Comparison of ENCODE assay signal across 11 cellular contexts in the genomic region with DNA sequence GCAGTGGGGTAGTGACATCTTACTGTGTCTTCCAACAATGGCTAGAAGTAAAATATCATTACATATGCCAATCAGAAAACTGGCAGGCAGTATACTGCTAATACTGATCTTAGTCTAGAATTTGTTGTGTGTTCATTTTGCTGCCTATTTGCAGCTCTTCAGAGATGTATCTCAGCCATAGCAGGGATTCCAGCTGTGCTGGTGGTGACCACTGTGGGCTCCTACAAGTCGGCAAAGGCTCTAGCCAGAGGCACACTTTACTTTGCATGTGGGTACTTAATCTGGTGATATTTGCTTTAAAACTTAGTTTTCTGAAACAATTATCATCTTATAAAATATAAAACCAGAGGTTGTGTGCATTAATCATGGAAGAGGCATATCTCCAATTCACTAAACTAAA.
"Had no signal": no experiment of that assay in that cellular context is flagged by ENCODE, and none has a peak within 500 bp of the region (broad histone marks: within the 10 kb centered on the region; RNA-seq: fewer than 3 reads in every experiment).

No MANE protein-coding gene starts in this region.

- H3K36me3 Mint-ChIP-seq: activated CD4-positive, alpha-beta memory T cell treated with anti-CD3 and anti-CD28 coated beads for 36 hours; natural killer cell treated with Interleukin-12 subunit alpha and Interleukin-12 subunit beta and Interleukin-15 and Interleukin-18, amount 100 ng/mL, for 72 hours had no signal

- H3K27ac Mint-ChIP-seq: activated CD4-positive, alpha-beta memory T cell treated with anti-CD3 and anti-CD28 coated beads for 36 hours; activated T-cell treated with anti-CD3 and anti-CD28 coated beads, Interleukin-2, amount 50 U/mL, for 72 hours; natural killer cell treated with Interleukin-12 subunit alpha and Interleukin-12 subunit beta and Interleukin-15 and Interleukin-18, amount 100 ng/mL, for 72 hours had no signal

- ATAC-seq: activated T-cell treated with anti-CD3 and anti-CD28 coated beads, Interleukin-2, amount 50 U/mL, for 72 hours; natural killer cell treated with Interleukin-12 subunit alpha and Interleukin-12 subunit beta and Interleukin-15 and Interleukin-18, amount 100 ng/mL, for 72 hours had no signal

- H3K27me3 Mint-ChIP-seq: activated CD4-positive, alpha-beta memory T cell treated with anti-CD3 and anti-CD28 coated beads for 36 hours; natural killer cell treated with Interleukin-12 subunit alpha and Interleukin-12 subunit beta and Interleukin-15 and Interleukin-18, amount 100 ng/mL, for 72 hours had no signal

- H3K4me3 Mint-ChIP-seq: activated CD4-positive, alpha-beta memory T cell treated with anti-CD3 and anti-CD28 coated beads for 36 hours; activated T-cell treated with anti-CD3 and anti-CD28 coated beads, Interleukin-2, amount 50 U/mL, for 72 hours; natural killer cell treated with Interleukin-12 subunit alpha and Interleukin-12 subunit beta and Interleukin-15 and Interleukin-18, amount 100 ng/mL, for 72 hours had no signal

- H3K9me3 ChIP-seq: stomach, tibial nerve, vagina had no signal

- DNase-seq: activated CD4-positive, alpha-beta memory T cell treated with anti-CD3 and anti-CD28 coated beads for 36 hours; activated T-cell treated with anti-CD3 and anti-CD28 coated beads, Interleukin-2, amount 50 U/mL, for 72 hours; effector memory CD4-positive, alpha-beta T cell; stimulated activated CD4-positive, alpha-beta T cell treated with anti-CD3 and anti-CD28 coated beads, Interleukin-4, amount 100 ng/mL, for 4 hours; stomach; T1000 had no signal

- H3K27me3 ChIP-seq: stomach, tibial nerve, vagina had no signal

- H3K4me3 ChIP-seq: coronary artery, lung, stomach, tibial nerve, vagina had no signal

- H3K27ac ChIP-seq: stomach, vagina had no signal

- H3K9me3 Mint-ChIP-seq: activated CD4-positive, alpha-beta memory T cell treated with anti-CD3 and anti-CD28 coated beads for 36 hours; activated T-cell treated with anti-CD3 and anti-CD28 coated beads, Interleukin-2, amount 50 U/mL, for 72 hours; natural killer cell treated with Interleukin-12 subunit alpha and Interleukin-12 subunit beta and Interleukin-15 and Interleukin-18, amount 100 ng/mL, for 72 hours had no signal
